In the genomic region with DNA sequence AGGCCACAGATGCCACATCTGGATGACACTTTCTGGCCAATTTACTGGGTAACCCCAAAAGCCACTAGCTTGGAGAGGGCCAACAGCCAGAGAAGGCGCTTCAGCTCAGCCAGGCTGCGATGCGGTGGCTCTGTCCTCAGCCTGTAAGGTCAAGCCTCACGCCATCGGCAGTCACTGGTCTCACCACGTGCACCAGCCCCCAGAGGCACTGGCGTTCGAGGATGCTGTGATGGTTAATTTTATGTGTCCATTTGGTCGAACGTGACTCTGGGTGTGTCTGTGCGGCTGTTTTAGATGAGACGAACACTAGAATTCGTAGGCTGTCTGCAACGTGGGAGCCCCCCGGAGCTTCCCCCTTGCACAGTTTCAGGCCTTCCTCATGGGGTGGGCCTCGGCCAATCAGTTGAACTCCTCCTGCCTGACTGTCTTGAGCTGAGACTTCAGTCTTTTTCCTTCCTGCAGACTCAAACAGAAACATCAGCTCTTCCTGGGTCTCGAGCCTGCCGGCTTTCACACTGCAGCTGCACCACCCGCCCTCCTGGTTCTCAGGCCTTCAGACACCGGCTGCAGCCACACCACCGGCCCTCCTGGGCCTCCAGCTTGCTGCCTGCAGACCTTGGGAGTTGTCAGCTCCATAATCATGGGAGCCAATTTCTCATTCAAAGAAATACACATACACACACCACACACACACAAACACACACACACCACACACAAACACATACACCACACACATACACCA, we compare ENCODE assay signal across 22 cellular contexts. TPM values are rescaled to one million over a fixed set of nuclear protein-coding genes. Genes with fewer than 3 reads are reported as not detected.
DNase-seq lines count a peak whose midpoint lies in the region; ATAC-seq and TF ChIP-seq lines count a peak whose summit lies in the region.
"Had no signal": no experiment of that assay in that cellular context is flagged by ENCODE, and none has a peak within 500 bp of the region (broad histone marks: within the 10 kb centered on the region; RNA-seq: fewer than 3 reads in every experiment).

No MANE protein-coding gene starts in this region.

- H3K4me2 ChIP-seq in DND-41 (ENCODE audit: insufficient read depth, low read length) = no peak overlapping the region

- no peaks in the 10 kb centered on the region for H3K36me3 ChIP-seq in DND-41 (ENCODE audit: insufficient read depth, low read length)
- H3K36me3 ChIP-seq: heart left ventricle, spleen, upper lobe of left lung had no signal

- H3K4me3 Mint-ChIP-seq in activated CD4-positive, alpha-beta T cell treated with anti-CD3 and anti-CD28 coated beads, Interleukin-2, amount 10 ng/mL, durations not matched to agents 7 days and 5 days = no peak overlapping the region

- CTCF ChIA-PET in activated CD4-positive, alpha-beta T cell treated with anti-CD3 and anti-CD28 coated beads, Interleukin-2, amount 10 ng/mL, durations not matched to agents 7 days and 5 days (lab: Charles Lee) = interaction anchor here (0.6 to 0.8 kb wide), 2 partner anchors 13 to 187 kb away, joined by 3 read pairs; no protein-coding TSS in a partner anchor

- TF ChIP-seq CTCF in DND-41 (IDR thresholded peaks at IDR 0.05; ENCODE audit: borderline replicate concordance, extremely low read depth, low read length, poor library complexity, severe bottlenecking) = no peak
- no peak for TF ChIP-seq CTCF in GM12864 (IDR thresholded peaks at IDR 0.05; ENCODE audit: low read depth, low read length, missing control alignments)

- H3K79me2 ChIP-seq in DND-41 (ENCODE audit: insufficient read depth, low read length) = no peaks in the 10 kb centered on the region

- H3K27me3 Mint-ChIP-seq in activated CD4-positive, alpha-beta T cell treated with anti-CD3 and anti-CD28 coated beads, Interleukin-2, amount 10 ng/mL, durations not matched to agents 7 days and 5 days = peaks cover 9% of the 10 kb centered on the region

- DNase-seq in DND-41 (no peak), GM12864 (ENCODE audit: low read depth) (peak; percentile 54), RPMI8226 (peak; percentile 64), cerebellar cortex (ENCODE audit: low spot score) (peak; percentile 21), hippocampal formation (lab: John Stamatoyannopoulos, UW) (no peak), GOT3 (lab: John Stamatoyannopoulos, UW) (no peak), NCI-H1417 (lab: John Stamatoyannopoulos, UW) (no peak)
- DNase-seq in activated CD4-positive, alpha-beta T cell treated with anti-CD3 and anti-CD28 coated beads, Interleukin-2, amount 10 ng/mL, durations not matched to agents 7 days and 5 days = no peak
- DNase-seq: activated CD4-positive, alpha-beta T cell treated with anti-CD3 and anti-CD28 coated beads for 4 hours; activated gamma-delta T cell treated with Interleukin-2 at 50 U/mL for 16 hours; amygdala; dermis blood vessel endothelial cell; DMS153; heart left ventricle; NCI-H1048; NCI-H2029; NCI-H510A; spleen; upper lobe of left lung had no signal

- ATAC-seq in DND-41 (ENCODE audit: insufficient read depth, low read depth) = peak; percentile 35
- ATAC-seq: heart left ventricle, left lobe of liver had no signal

- no peak overlapping the region for H3K27ac ChIP-seq in DND-41 (ENCODE audit: low read length)
- H3K27ac ChIP-seq: heart left ventricle, spleen, upper lobe of left lung had no signal

- H3K9me3 ChIP-seq in DND-41 (ENCODE audit: insufficient read depth, low read length, severe bottlenecking) = no peaks in the 10 kb centered on the region
- H3K9me3 ChIP-seq: heart left ventricle, spleen, upper lobe of left lung had no signal

- POLR2A ChIA-PET in activated CD4-positive, alpha-beta T cell treated with anti-CD3 and anti-CD28 coated beads, Interleukin-2, amount 10 ng/mL, durations not matched to agents 7 days and 5 days (lab: Charles Lee) = no interaction called here

- H3K4me1 Mint-ChIP-seq in activated CD4-positive, alpha-beta T cell treated with anti-CD3 and anti-CD28 coated beads, Interleukin-2, amount 10 ng/mL, durations not matched to agents 7 days and 5 days = peaks cover 4% of the 10 kb centered on the region

- H3K4me1 ChIP-seq in DND-41 (ENCODE audit: insufficient read depth, low read length) = no peaks in the 10 kb centered on the region
- H3K4me1 ChIP-seq: heart left ventricle, spleen had no signal

- H4K20me1 ChIP-seq in DND-41 (ENCODE audit: insufficient read depth, low read length) = peaks cover 2% of the 10 kb centered on the region; the same call in 1 of the 2 replicates

- H3K4me3 ChIP-seq in DND-41 (ENCODE audit: low read depth in 1 of 2, low read length in 2 of 2) = no peak overlapping the region
- no peak overlapping the region for H3K4me3 ChIP-seq in GM12864 (ENCODE audit: low read depth, low read length)
- H3K4me3 ChIP-seq: heart left ventricle, spleen, upper lobe of left lung had no signal

- H3K27ac Mint-ChIP-seq in activated CD4-positive, alpha-beta T cell treated with anti-CD3 and anti-CD28 coated beads, Interleukin-2, amount 10 ng/mL, durations not matched to agents 7 days and 5 days = no peak overlapping the region
- H3K27ac Mint-ChIP-seq: CD4-positive, CD25-positive, alpha-beta regulatory T cell had no signal

- H3K9me3 Mint-ChIP-seq in activated CD4-positive, alpha-beta T cell treated with anti-CD3 and anti-CD28 coated beads, Interleukin-2, amount 10 ng/mL, durations not matched to agents 7 days and 5 days = peaks cover 6% of the 10 kb centered on the region
- H3K9me3 Mint-ChIP-seq: CD4-positive, CD25-positive, alpha-beta regulatory T cell had no signal

- H2AFZ ChIP-seq in DND-41 (ENCODE audit: low read depth, low read length) = no peak overlapping the region

- H3K36me3 Mint-ChIP-seq in activated CD4-positive, alpha-beta T cell treated with anti-CD3 and anti-CD28 coated beads, Interleukin-2, amount 10 ng/mL, durations not matched to agents 7 days and 5 days (ENCODE audit: low read depth) = no peaks in the 10 kb centered on the region
- H3K36me3 Mint-ChIP-seq: CD4-positive, CD25-positive, alpha-beta regulatory T cell had no signal

- no peak overlapping the region for H3K9ac ChIP-seq in DND-41 (ENCODE audit: low read depth, low read length)

- no peaks in the 10 kb centered on the region for H3K27me3 ChIP-seq in DND-41 (ENCODE audit: insufficient read depth, low read length, poor library complexity)
- H3K27me3 ChIP-seq: upper lobe of left lung had no signal

RNA-seq across cellular contexts. Expression of a gene that starts 41.6 kb away (rescaled TPM):
- total RNA-seq in activated CD4-positive, alpha-beta T cell treated with anti-CD3 and anti-CD28 coated beads, Interleukin-2, amount 10 ng/mL, durations not matched to agents 7 days and 5 days = under 1 TPM; 0.32 to 0.44 TPM
- total RNA-seq: mononuclear cell had no signal

Comparison
In these comparisons a context has a peak if more than half of its experiments do, and no peak if none do; other contexts are left out.
1. DNase-seq: peak in GM12864 (single experiment), RPMI8226 (single experiment) and cerebellar cortex (single experiment); none in DND-41 (single experiment), hippocampal formation (0 of 2), GOT3 (single experiment), NCI-H1417 (0 of 3) and activated CD4-positive, alpha-beta T cell treated with anti-CD3 and anti-CD28 coated beads, Interleukin-2, amount 10 ng/mL, durations not matched to agents 7 days and 5 days (single experiment).